In genomic region chr6:150865043-150865405, GRCh38 we compare ENCODE assay signal across 1 cellular context.
TF ChIP-seq lines count a peak whose summit lies in the region.

No MANE protein-coding gene starts in this region.

TF ChIP-seq in SK-N-SH, 30 proteins besides CTCF, POLR2A, EP300 and RAD21 (continued from another document):
- TF ChIP-seq PBX3 (IDR thresholded peaks at IDR 0.05), result no peak
